Comparison of ENCODE assay signal across 24 cellular contexts in genomic region chr17:47184671-47185070, GRCh38. TPM values are rescaled to one million over a fixed set of nuclear protein-coding genes. Genes with fewer than 3 reads are reported as not detected.
A peak's percentile ranks its signal among the peaks of the same experiment; 100 is the strongest.
DNase-seq lines count a peak whose midpoint lies in the region; ATAC-seq and TF ChIP-seq lines count a peak whose summit lies in the region.
"Had no signal": no experiment of that assay in that cellular context is flagged by ENCODE, and none has a peak within 500 bp of the region (broad histone marks: within the 10 kb centered on the region; RNA-seq: fewer than 3 reads in every experiment).

No MANE protein-coding gene starts in this region.

- H3K4me3 ChIP-seq in right cardiac atrium (ENCODE audit: low read length) (peak overlapping the region; percentile 16), adipocyte (ENCODE audit: low read length) (peak overlapping the region; percentile 49), fibroblast of villous mesenchyme (ENCODE audit: low read depth, low read length) (peak overlapping the region; percentile 34), A673 (ENCODE audit: low read depth, low read length, poor library complexity, severe bottlenecking) (no peak overlapping the region)
- H3K4me3 ChIP-seq: body of pancreas, testis had no signal

- no peak for DNase-seq in right cardiac atrium
- no peak for DNase-seq in cardiac septum (ENCODE audit: low spot score)
- peak; percentile 59 for DNase-seq in adipocyte (ENCODE audit: low read depth)
- peak; percentile 27 for DNase-seq in fibroblast of villous mesenchyme (ENCODE audit: low read depth)
- DNase-seq in hippocampal formation (lab: John Stamatoyannopoulos, UW) = no peak
- DNase-seq in activated naive CD4-positive, alpha-beta T cell treated with anti-CD3 and anti-CD28 coated beads for 36 hours = no peak
- DNase-seq in A673 (ENCODE audit: low spot score) = no peak
- DNase-seq: activated CD4-positive, alpha-beta memory T cell treated with anti-CD3 and anti-CD28 coated beads for 36 hours; activated naive CD4-positive, alpha-beta T cell treated with anti-CD3 and anti-CD28 coated beads, Interleukin-2, amount 50 U/mL, for 16 hours; body of pancreas; DMS153; GOT3; MM.1S; NCI-H1694; NCI-H345; nephron progenitor cell; testis had no signal

- no peak overlapping the region for H3K27ac Mint-ChIP-seq in activated naive CD4-positive, alpha-beta T cell treated with anti-CD3 and anti-CD28 coated beads for 36 hours
- H3K27ac Mint-ChIP-seq: activated CD4-positive, alpha-beta memory T cell treated with anti-CD3 and anti-CD28 coated beads for 36 hours; dendritic cell treated with granulocyte-macrophage colony-stimulating factor and Interleukin-4, amounts not matched to agents 40 ng/mL and 50 ng/mL, for 4 days; nephron progenitor cell had no signal

- H3K9ac ChIP-seq in adipocyte (ENCODE audit: low read length) = peak overlapping the region; percentile 13

- no peak overlapping the region for H3K4me3 Mint-ChIP-seq in activated naive CD4-positive, alpha-beta T cell treated with anti-CD3 and anti-CD28 coated beads for 36 hours
- H3K4me3 Mint-ChIP-seq: activated CD4-positive, alpha-beta memory T cell treated with anti-CD3 and anti-CD28 coated beads for 36 hours; CD14-positive monocyte; dendritic cell treated with granulocyte-macrophage colony-stimulating factor and Interleukin-4, amounts not matched to agents 40 ng/mL and 50 ng/mL, for 4 days; nephron progenitor cell had no signal

- H3K27me3 Mint-ChIP-seq in activated naive CD4-positive, alpha-beta T cell treated with anti-CD3 and anti-CD28 coated beads for 36 hours (ENCODE audit: low read depth) = no peaks in the 10 kb centered on the region
- H3K27me3 Mint-ChIP-seq: activated CD4-positive, alpha-beta memory T cell treated with anti-CD3 and anti-CD28 coated beads for 36 hours; dendritic cell treated with granulocyte-macrophage colony-stimulating factor and Interleukin-4, amounts not matched to agents 40 ng/mL and 50 ng/mL, for 4 days had no signal

- H3K4me1 Mint-ChIP-seq in activated naive CD4-positive, alpha-beta T cell treated with anti-CD3 and anti-CD28 coated beads for 36 hours (ENCODE audit: low read depth) = peaks cover 38% of the 10 kb centered on the region

- no TSS peak for BruUV-seq in A673 (replicated peaks; lab: Mats Ljungman, UMichigan)

- POLR2A ChIA-PET in A673 (lab: Charles Lee; ENCODE audit: low non-redundant PET) = no interaction called here

- peaks cover 9% of the 10 kb centered on the region for H3K4me1 ChIP-seq in right cardiac atrium (ENCODE audit: control insufficient read depth, insufficient read depth, low read length)
- peaks cover 46% of the 10 kb centered on the region for H3K4me1 ChIP-seq in adipocyte (ENCODE audit: control insufficient read depth, insufficient read depth, low read length)
- peaks cover 6% of the 10 kb centered on the region for H3K4me1 ChIP-seq in A673 (ENCODE audit: insufficient read depth, low read length, poor library complexity, severe bottlenecking)

- no peak overlapping the region for H3K27ac ChIP-seq in right cardiac atrium (ENCODE audit: low read length)
- no peak overlapping the region for H3K27ac ChIP-seq in A673 (ENCODE audit: low read depth, low read length, poor library complexity, severe bottlenecking)
- H3K27ac ChIP-seq: body of pancreas, RWPE1, testis, VCaP had no signal

- no peaks in the 10 kb centered on the region for H3K9me3 Mint-ChIP-seq in activated naive CD4-positive, alpha-beta T cell treated with anti-CD3 and anti-CD28 coated beads for 36 hours
- H3K9me3 Mint-ChIP-seq: activated CD4-positive, alpha-beta memory T cell treated with anti-CD3 and anti-CD28 coated beads for 36 hours; CD14-positive monocyte; dendritic cell treated with granulocyte-macrophage colony-stimulating factor and Interleukin-4, amounts not matched to agents 40 ng/mL and 50 ng/mL, for 4 days; nephron progenitor cell had no signal

- no peaks in the 10 kb centered on the region for H3K27me3 ChIP-seq in right cardiac atrium (ENCODE audit: control insufficient read depth, insufficient read depth)
- no peaks in the 10 kb centered on the region for H3K27me3 ChIP-seq in adipocyte (replicated peaks; ENCODE audit: control insufficient read depth, insufficient read depth, low read length)
- no peaks in the 10 kb centered on the region for H3K27me3 ChIP-seq in A673 (replicated peaks; ENCODE audit: insufficient read depth, low read depth, low read length, poor library complexity)
- H3K27me3 ChIP-seq: body of pancreas, testis had no signal

- ATAC-seq in right cardiac atrium (no peak), HG03095 (IDR thresholded peaks at IDR 0.05; ENCODE audit: unreplicated experiment) (no peak)
- ATAC-seq: body of pancreas had no signal

- WGBS in right cardiac atrium = 41% methylated on average over 6 of the region's 6 CpGs

- no peak for TF ChIP-seq CTCF in fibroblast of villous mesenchyme (IDR thresholded peaks at IDR 0.05; ENCODE audit: insufficient read depth, low read depth, low read length)
- TF ChIP-seq CTCF in A673 (conservative IDR thresholded peaks at IDR 0.05; ENCODE audit: low read depth, low read length) = no peak

- CTCF ChIA-PET in activated naive CD4-positive, alpha-beta T cell treated with anti-CD3 and anti-CD28 coated beads for 36 hours (lab: Charles Lee) = no interaction called here
- CTCF ChIA-PET in A673 (lab: Charles Lee) = no interaction called here

- H3K36me3 ChIP-seq in adipocyte (ENCODE audit: control insufficient read depth, insufficient read depth, low read length, severe bottlenecking) (peaks cover 14% of the 10 kb centered on the region), A673 (ENCODE audit: insufficient read depth, low read length, poor library complexity, severe bottlenecking) (no peaks in the 10 kb centered on the region)

- intact Hi-C loops in right cardiac atrium (cut with DNase I) = no loop called here
- intact Hi-C loops in cardiac septum (cut with DNase I) = loop anchor here (5.0 kb wide), 1 partner anchor 38 kb away; no protein-coding TSS in a partner anchor
- intact Hi-C loops in activated naive CD4-positive, alpha-beta T cell treated with anti-CD3 and anti-CD28 coated beads for 36 hours (cut with micrococcal nuclease) = loop anchor here (10.0 kb wide), 2 partner anchors 60 to 260 kb away; partner anchors contain the start of gene GOSR2
- intact Hi-C loops in A673 (cut with micrococcal nuclease; ENCODE audit: unreplicated experiment) = no loop called here

- H3K36me3 Mint-ChIP-seq in activated naive CD4-positive, alpha-beta T cell treated with anti-CD3 and anti-CD28 coated beads for 36 hours (ENCODE audit: low read depth) = peaks cover 17% of the 10 kb centered on the region

- H3K9me3 ChIP-seq in right cardiac atrium (ENCODE audit: control insufficient read depth, low read length) = no peaks in the 10 kb centered on the region
- H3K9me3 ChIP-seq in adipocyte (ENCODE audit: control insufficient read depth, low read length) = no peaks in the 10 kb centered on the region
- no peaks in the 10 kb centered on the region for H3K9me3 ChIP-seq in A673 (ENCODE audit: low read depth, low read length, poor library complexity, severe bottlenecking)
- H3K9me3 ChIP-seq: body of pancreas, testis had no signal

RNA-seq across cellular contexts. Expression of gene CDC27, which starts 4.4 kb away (rescaled TPM):
- total RNA-seq in right cardiac atrium = 10 to 100 TPM; 74.2 to 87.0 (median 82.3) TPM
- 15.2 TPM for polyA plus RNA-seq in right cardiac atrium
- total RNA-seq in cardiac septum = 81.2 TPM
- 95.0 and 130 TPM in 2 replicates for total RNA-seq in fibroblast of villous mesenchyme
- 100 to 1,000 TPM; 105 to 117 TPM for total RNA-seq in activated naive CD4-positive, alpha-beta T cell treated with anti-CD3 and anti-CD28 coated beads for 36 hours
- 95.9 and 120 TPM in 2 replicates for total RNA-seq in A673 (2021)

RNA-seq across cellular contexts. Expression of gene MYL4, which starts 24.5 kb away (rescaled TPM):
- total RNA-seq in right cardiac atrium (1,000 to 10,000 TPM; 3,878 to 6,276 (median 5,738) TPM), cardiac septum (113 TPM), fibroblast of villous mesenchyme (not detected in 2 replicates), A673 (2021) (not detected in 2 replicates)
- polyA plus RNA-seq in right cardiac atrium = 10,368 TPM
- total RNA-seq in activated naive CD4-positive, alpha-beta T cell treated with anti-CD3 and anti-CD28 coated beads for 36 hours = not detected
- total RNA-seq: activated CD4-positive, alpha-beta memory T cell treated with anti-CD3 and anti-CD28 coated beads for 36 hours; body of pancreas; epithelial cell of proximal tubule had no signal
- polyA plus RNA-seq: CD14-positive monocyte, keratinocyte had no signal

Comparison
In these comparisons a context has a peak if more than half of its experiments do, and no peak if none do; other contexts are left out.
1. intact Hi-C loops: an anchor here in cardiac septum (5.0 kb wide) and activated naive CD4-positive, alpha-beta T cell treated with anti-CD3 and anti-CD28 coated beads for 36 hours (10.0 kb wide); none called in right cardiac atrium and A673.
2. DNase-seq: peak in adipocyte (single experiment) and fibroblast of villous mesenchyme (single experiment); none in right cardiac atrium (0 of 3), cardiac septum (single experiment), hippocampal formation (0 of 2), activated naive CD4-positive, alpha-beta T cell treated with anti-CD3 and anti-CD28 coated beads for 36 hours (single experiment) and A673 (single experiment).
3. RNA of gene MYL4, which starts 24.5 kb away (total RNA-seq): 3,878 to 6,276 TPM in right cardiac atrium and 113 TPM in cardiac septum (single experiment); not detected in fibroblast of villous mesenchyme, not detected in activated naive CD4-positive, alpha-beta T cell treated with anti-CD3 and anti-CD28 coated beads for 36 hours and not detected in A673; every median in the first group is over 100 times any median in the second.